Comparison of ENCODE assay signal across 13 cellular contexts in genomic region chr5:144549580-144549979, GRCh38.
DNase-seq lines count a peak whose midpoint lies in the region; ATAC-seq and TF ChIP-seq lines count a peak whose summit lies in the region.
"Had no signal": no experiment of that assay in that cellular context is flagged by ENCODE, and none has a peak within 500 bp of the region (broad histone marks: within the 10 kb centered on the region; RNA-seq: fewer than 3 reads in every experiment).

No MANE protein-coding gene starts in this region.

- H3K4me1 ChIP-seq in mesenchymal stem cell (ENCODE audit: control insufficient read depth, insufficient read depth, low read depth, low read length) = no peaks in the 10 kb centered on the region

- H3K36me3 Mint-ChIP-seq in activated CD8-positive, alpha-beta memory T cell treated with anti-CD3 and anti-CD28 coated beads, Interleukin-2, amount 10 ng/mL, durations not matched to agents 7 days and 5 days = no peaks in the 10 kb centered on the region

- in situ Hi-C loops in brain microvascular endothelial cell (cut with HindIII; ENCODE audit: low pct_ligation_motif_present, low sequenced_read_pairs) = no loop called here

- H3K4me3 Mint-ChIP-seq in activated CD8-positive, alpha-beta memory T cell treated with anti-CD3 and anti-CD28 coated beads, Interleukin-2, amount 10 ng/mL, durations not matched to agents 7 days and 5 days = no peak overlapping the region
- H3K4me3 Mint-ChIP-seq: CD4-positive, alpha-beta T cell; neural crest cell had no signal

- H3K4me1 Mint-ChIP-seq in activated CD8-positive, alpha-beta memory T cell treated with anti-CD3 and anti-CD28 coated beads, Interleukin-2, amount 10 ng/mL, durations not matched to agents 7 days and 5 days = no peaks in the 10 kb centered on the region
- H3K4me1 Mint-ChIP-seq: neural crest cell had no signal

- H3K9me3 ChIP-seq in mesenchymal stem cell (ENCODE audit: control insufficient read depth, low read length) = no peaks in the 10 kb centered on the region

- WGBS in mesenchymal stem cell = 13% methylated on average over 1 of the region's 3 CpGs

- no peak overlapping the region for H2BK12ac ChIP-seq in mesenchymal stem cell (ENCODE audit: low read length in 2 of 2)

- no peak for ATAC-seq in HG03354 (IDR thresholded peaks at IDR 0.05; ENCODE audit: poor library complexity, severe bottlenecking, unreplicated experiment)
- no peak for ATAC-seq in activated CD4-positive, CD25-positive, alpha-beta regulatory T cell treated with anti-CD3 and anti-CD28 coated beads, Interleukin-2, amount 50 U/mL, for 24 hours
- ATAC-seq in activated CD8-positive, alpha-beta memory T cell treated with anti-CD3 and anti-CD28 coated beads, Interleukin-2, amount 10 ng/mL, durations not matched to agents 7 days and 5 days = no peak

- no peak overlapping the region for H3K9ac ChIP-seq in mesenchymal stem cell (ENCODE audit: low read length)

- H3K4me2 ChIP-seq in mesenchymal stem cell (ENCODE audit: low read length, poor library complexity, severe bottlenecking) = no peak overlapping the region
- H3K4me2 ChIP-seq: PC-9 had no signal

- H2BK5ac ChIP-seq in mesenchymal stem cell (ENCODE audit: low read depth, low read length, poor library complexity, severe bottlenecking) = no peak overlapping the region

- CTCF ChIA-PET in activated CD8-positive, alpha-beta memory T cell treated with anti-CD3 and anti-CD28 coated beads, Interleukin-2, amount 10 ng/mL, durations not matched to agents 7 days and 5 days (lab: Charles Lee) = no interaction called here

- no peak for TF ChIP-seq CTCF in brain microvascular endothelial cell (IDR thresholded peaks at IDR 0.05; ENCODE audit: low read depth, low read length, missing control alignments)

- no peak overlapping the region for H2BK15ac ChIP-seq in mesenchymal stem cell (ENCODE audit: low read depth, poor library complexity, severe bottlenecking)

- H2AK5ac ChIP-seq in mesenchymal stem cell (ENCODE audit: low read length, severe bottlenecking) = no peak overlapping the region

- no peak overlapping the region for H3K4me3 ChIP-seq in brain microvascular endothelial cell (ENCODE audit: low read depth, low read length)
- no peak overlapping the region for H3K4me3 ChIP-seq in mesenchymal stem cell (ENCODE audit: insufficient read depth in 1 of 2, low read depth in 1 of 2, low read length in 2 of 2)
- H3K4me3 ChIP-seq: PC-9 had no signal

- no peak overlapping the region for H3K14ac ChIP-seq in mesenchymal stem cell (ENCODE audit: low read length in 2 of 2)

- no peak overlapping the region for H2AFZ ChIP-seq in mesenchymal stem cell (ENCODE audit: low read depth, low read length)
- H2AFZ ChIP-seq: PC-9 had no signal

- H3K27me3 ChIP-seq in brain microvascular endothelial cell (replicated peaks) = no peaks in the 10 kb centered on the region
- H3K27me3 ChIP-seq in mesenchymal stem cell (ENCODE audit: control insufficient read depth in 1 of 2, insufficient read depth in 1 of 2, low read length in 2 of 2) = no peaks in the 10 kb centered on the region

- H3K23ac ChIP-seq in mesenchymal stem cell (ENCODE audit: low read length in 2 of 2) = no peak overlapping the region

- H3K4ac ChIP-seq in mesenchymal stem cell (ENCODE audit: low read depth in 1 of 2, low read length in 2 of 2) = no peak overlapping the region

- H3K36me3 ChIP-seq in brain microvascular endothelial cell (replicated peaks) (no peaks in the 10 kb centered on the region), mesenchymal stem cell (ENCODE audit: control insufficient read depth in 1 of 2, insufficient read depth in 2 of 2, low read depth in 1 of 2, low read length in 2 of 2) (no peaks in the 10 kb centered on the region)

- H3K27ac Mint-ChIP-seq in activated CD8-positive, alpha-beta memory T cell treated with anti-CD3 and anti-CD28 coated beads, Interleukin-2, amount 10 ng/mL, durations not matched to agents 7 days and 5 days = no peak overlapping the region
- H3K27ac Mint-ChIP-seq: CD4-positive, alpha-beta T cell had no signal

- H2BK120ac ChIP-seq in mesenchymal stem cell (ENCODE audit: low read depth, low read length) = no peak overlapping the region

- no peaks in the 10 kb centered on the region for H3K27me3 Mint-ChIP-seq in activated CD8-positive, alpha-beta memory T cell treated with anti-CD3 and anti-CD28 coated beads, Interleukin-2, amount 10 ng/mL, durations not matched to agents 7 days and 5 days
- H3K27me3 Mint-ChIP-seq: CD4-positive, alpha-beta T cell had no signal

- peaks cover 11% of the 10 kb centered on the region for H3K9me3 Mint-ChIP-seq in activated CD8-positive, alpha-beta memory T cell treated with anti-CD3 and anti-CD28 coated beads, Interleukin-2, amount 10 ng/mL, durations not matched to agents 7 days and 5 days (ENCODE audit: low read depth)
- H3K9me3 Mint-ChIP-seq: neural crest cell had no signal

- no peak overlapping the region for H4K8ac ChIP-seq in mesenchymal stem cell (ENCODE audit: low read length)

- DNase-seq in COLO668 (lab: John Stamatoyannopoulos, UW; ENCODE audit: unreplicated experiment) (peak; percentile 12), NCI-H1105 treated with DMSO at 0.1 percent for 48 hours (lab: John Stamatoyannopoulos, UW) (peak; percentile 85), brain microvascular endothelial cell (peak; percentile 20), mesenchymal stem cell (peak; percentile 90), NK-92 (lab: John Stamatoyannopoulos, UW; ENCODE audit: unreplicated experiment) (no peak)
- no peak for DNase-seq in activated CD8-positive, alpha-beta memory T cell treated with anti-CD3 and anti-CD28 coated beads, Interleukin-2, amount 10 ng/mL, durations not matched to agents 7 days and 5 days
- DNase-seq: activated effector memory CD4-positive, alpha-beta T cell treated with Interleukin-2 at 50 U/mL for 16 hours; CD4-positive, alpha-beta T cell; PC-9; stimulated activated CD4-positive, alpha-beta T cell treated with anti-CD3 and anti-CD28 coated beads, Interleukin-4, amount 100 ng/mL, for 1 hour had no signal

- no peak overlapping the region for H3K18ac ChIP-seq in mesenchymal stem cell (ENCODE audit: low read depth in 1 of 2, low read length in 2 of 2)

- H3K27ac ChIP-seq in brain microvascular endothelial cell = no peak overlapping the region
- no peak overlapping the region for H3K27ac ChIP-seq in mesenchymal stem cell (ENCODE audit: low read length, poor library complexity, severe bottlenecking)
- H3K27ac ChIP-seq: PC-9 had no signal

- H4K91ac ChIP-seq in mesenchymal stem cell (ENCODE audit: low read length) = no peak overlapping the region

- no peaks in the 10 kb centered on the region for H3K79me1 ChIP-seq in mesenchymal stem cell (replicated peaks; ENCODE audit: low read length, poor library complexity, severe bottlenecking)

Comparison
In these comparisons a context has a peak if more than half of its experiments do, and no peak if none do; other contexts are left out.
1. DNase-seq: peak in COLO668 (single experiment), NCI-H1105 treated with DMSO at 0.1 percent for 48 hours (single experiment), brain microvascular endothelial cell (single experiment) and mesenchymal stem cell (single experiment); none in NK-92 (single experiment) and activated CD8-positive, alpha-beta memory T cell treated with anti-CD3 and anti-CD28 coated beads, Interleukin-2, amount 10 ng/mL, durations not matched to agents 7 days and 5 days (single experiment).